In genomic region chr20:53883098-53883762, GRCh38 we compare ENCODE assay signal across 15 cellular contexts.
A peak's percentile ranks its signal among the peaks of the same experiment; 100 is the strongest.
DNase-seq lines count a peak whose midpoint lies in the region; ATAC-seq and TF ChIP-seq lines count a peak whose summit lies in the region.
"Had no signal": no experiment of that assay in that cellular context is flagged by ENCODE, and none has a peak within 500 bp of the region (broad histone marks: within the 10 kb centered on the region; RNA-seq: fewer than 3 reads in every experiment).

No MANE protein-coding gene starts in this region.

- H3K27me3 ChIP-seq in BJ (ENCODE audit: control insufficient read depth, insufficient read depth, low read length) (no peaks in the 10 kb centered on the region), Panc1 (ENCODE audit: control insufficient read depth, insufficient read depth, low read length) (no peaks in the 10 kb centered on the region)
- H3K27me3 ChIP-seq: body of pancreas, Peyer's patch had no signal

- H3K36me3 ChIP-seq in BJ (ENCODE audit: control insufficient read depth, insufficient read depth, low read length): no peaks in the 10 kb centered on the region
- no peaks in the 10 kb centered on the region for H3K36me3 ChIP-seq in Panc1 (ENCODE audit: control insufficient read depth, insufficient read depth, low read length)
- H3K36me3 ChIP-seq: Peyer's patch had no signal

- no peak for ATAC-seq in Panc1
- no peak for ATAC-seq in HG03025 (IDR thresholded peaks at IDR 0.05; ENCODE audit: low FRiP score, unreplicated experiment)
- ATAC-seq in HG03196 (IDR thresholded peaks at IDR 0.05; ENCODE audit: unreplicated experiment): no peak
- ATAC-seq in GM18868 (IDR thresholded peaks at IDR 0.05; ENCODE audit: unreplicated experiment): no peak
- ATAC-seq in GM19023 (IDR thresholded peaks at IDR 0.05; ENCODE audit: unreplicated experiment): no peak
- ATAC-seq: body of pancreas, sciatic nerve had no signal

- no peaks in the 10 kb centered on the region for H3K9me3 ChIP-seq in Panc1 (ENCODE audit: control insufficient read depth, insufficient read depth, low read depth, low read length)
- H3K9me3 ChIP-seq: body of pancreas, Peyer's patch had no signal

- CTCF ChIA-PET in BJ (lab: Yijun Ruan, JAX) (interaction anchor here (1.0 kb wide), 1 partner anchor 32 kb away, joined by 3 read pairs; no protein-coding TSS in a partner anchor), Panc1 (lab: Charles Lee) (no interaction called here)

- peak overlapping the region; percentile 79 for H3K27ac ChIP-seq in Panc1 (ENCODE audit: low read length)
- H3K27ac ChIP-seq: body of pancreas, epithelial cell of prostate, Peyer's patch had no signal

- BruUV-seq in Panc1 (replicated peaks; lab: Mats Ljungman, UMichigan): no TSS peak

- TF ChIP-seq CTCF in BJ (IDR thresholded peaks at IDR 0.05; ENCODE audit: insufficient read depth, low read depth, low read length) (no peak), Panc1 (IDR thresholded peaks at IDR 0.05) (no peak), fibroblast of mammary gland (conservative IDR thresholded peaks at IDR 0.05; ENCODE audit: control insufficient read depth, insufficient read depth, low read depth, low read length) (no peak)

- H3K4me1 ChIP-seq in Panc1 (ENCODE audit: control insufficient read depth, insufficient read depth, low read length): peaks cover 13% of the 10 kb centered on the region; the same call in 1 of the 2 replicates

- in situ Hi-C loops in Panc1 (cut with HindIII; ENCODE audit: low pct_unique_long_range_greater_than_20kb, low sequenced_read_pairs): no loop called here

- intact Hi-C loops in Panc1 (cut with micrococcal nuclease; ENCODE audit: unreplicated experiment): no loop called here

- DNase-seq in BJ (ENCODE audit: low read depth): peak; percentile 66
- DNase-seq in EH (ENCODE audit: low read depth): peak; percentile 85
- no peak for DNase-seq in Panc1 (ENCODE audit: low read depth, low spot score)
- DNase-seq in fibroblast of mammary gland (ENCODE audit: low read depth): peak; percentile 93
- DNase-seq: activated B cell treated with CpG ODN at 0.5 μM for 24 hours, body of pancreas, DND-41, NCI-H1930, Peyer's patch had no signal

- POLR2A ChIA-PET in BJ (lab: Charles Lee): interaction anchor here (0.6 kb wide), 1 partner anchor 10 kb away, joined by 5 read pairs; no protein-coding TSS in a partner anchor
- POLR2A ChIA-PET in Panc1 (lab: Charles Lee): no interaction called here

- no peak overlapping the region for H3K4me3 ChIP-seq in BJ (ENCODE audit: low read depth, low read length)
- no peak overlapping the region for H3K4me3 ChIP-seq in Panc1 (ENCODE audit: low read depth in 2 of 2, low read length in 2 of 2)
- no peak overlapping the region for H3K4me3 ChIP-seq in fibroblast of mammary gland (ENCODE audit: control insufficient read depth, low read depth, low read length)
- H3K4me3 ChIP-seq: body of pancreas, Peyer's patch had no signal
